In genomic region chr3:164196477-164196876, GRCh38 we compare ENCODE assay signal across 31 cellular contexts.
"Had no signal": no experiment of that assay in that cellular context is flagged by ENCODE, and none has a peak within 500 bp of the region (broad histone marks: within the 10 kb centered on the region; RNA-seq: fewer than 3 reads in every experiment).

No MANE protein-coding gene starts in this region.

- H3K4me1 Mint-ChIP-seq: natural killer cell; nephron; stimulated activated memory B cell treated with anti-CD40 and anti-IgM and Interleukin-4, amounts not matched to agents 10 μg/mL and 1 μg/mL and 100 μg/mL, for 72 hours; stimulated activated naive CD8-positive, alpha-beta T cell treated with anti-CD3 and anti-CD28 coated beads, Interleukin-15, amount 100 ng/mL, for 72 hours had no signal

- H3K36me3 ChIP-seq: neural progenitor cell, ovary, spleen, suprapubic skin, tibial artery, transverse colon, upper lobe of right lung, uterus had no signal

- H3K27ac Mint-ChIP-seq: natural killer cell; nephron; neural progenitor cell; progenitor cell of endocrine pancreas; stimulated activated memory B cell treated with anti-CD40 and anti-IgM and Interleukin-4, amounts not matched to agents 10 μg/mL and 1 μg/mL and 100 μg/mL, for 72 hours; stimulated activated naive CD8-positive, alpha-beta T cell treated with anti-CD3 and anti-CD28 coated beads, Interleukin-15, amount 100 ng/mL, for 72 hours; type B pancreatic cell had no signal

- H3K27me3 Mint-ChIP-seq: progenitor cell of endocrine pancreas; stimulated activated memory B cell treated with anti-CD40 and anti-IgM and Interleukin-4, amounts not matched to agents 10 μg/mL and 1 μg/mL and 100 μg/mL, for 72 hours; stimulated activated naive CD8-positive, alpha-beta T cell treated with anti-CD3 and anti-CD28 coated beads, Interleukin-15, amount 100 ng/mL, for 72 hours had no signal

- H3K4me2 ChIP-seq: neural progenitor cell, smooth muscle cell had no signal

- H3K4me3 Mint-ChIP-seq: natural killer cell; nephron; neural progenitor cell; stimulated activated memory B cell treated with anti-CD40 and anti-IgM and Interleukin-4, amounts not matched to agents 10 μg/mL and 1 μg/mL and 100 μg/mL, for 72 hours; stimulated activated naive CD8-positive, alpha-beta T cell treated with anti-CD3 and anti-CD28 coated beads, Interleukin-15, amount 100 ng/mL, for 72 hours; type B pancreatic cell had no signal

- ATAC-seq: natural killer cell; psoas muscle; right cardiac atrium; sciatic nerve; stimulated activated memory B cell treated with anti-CD40 and anti-IgM and Interleukin-4, amounts not matched to agents 10 μg/mL and 1 μg/mL and 100 μg/mL, for 72 hours; stimulated activated naive CD8-positive, alpha-beta T cell treated with anti-CD3 and anti-CD28 coated beads, Interleukin-15, amount 100 ng/mL, for 72 hours; stimulated activated naive CD8-positive, alpha-beta T cell treated with anti-CD3 and anti-CD28 coated beads, Interleukin-15, Interleukin-2, amounts not matched to agents 100 U/mL and 50 U/mL, for 24 hours; upper lobe of right lung had no signal

- H3K27ac ChIP-seq: neural progenitor cell, ovary, parathyroid adenoma, psoas muscle, skin epidermis, spleen, suprapubic skin, testis, tibial artery, transverse colon, upper lobe of right lung, uterus had no signal

- H3K27me3 ChIP-seq: neural progenitor cell, ovary, spleen, suprapubic skin, testis, tibial artery, transverse colon, upper lobe of right lung, uterus had no signal

- H2AFZ ChIP-seq: neural progenitor cell, parathyroid adenoma had no signal

- H3K36me3 Mint-ChIP-seq: neural progenitor cell; stimulated activated memory B cell treated with anti-CD40 and anti-IgM and Interleukin-4, amounts not matched to agents 10 μg/mL and 1 μg/mL and 100 μg/mL, for 72 hours; type B pancreatic cell had no signal

- H3K9me3 Mint-ChIP-seq: nephron, type B pancreatic cell had no signal

- DNase-seq: natural killer cell; occipital lobe; ovary; posterior cingulate gyrus; psoas muscle; right cardiac atrium; spleen; stimulated activated CD4-positive, alpha-beta T cell treated with anti-CD3 and anti-CD28 coated beads, Interleukin-12 subunit alpha, Interleukin-12 subunit beta, amount 100 ng/mL, for 4 hours; stimulated activated CD4-positive, alpha-beta T cell treated with anti-CD3 and anti-CD28 coated beads, Interleukin-1b, Interleukin-23, amount 100 ng/mL, for 48 hours; stimulated activated CD4-positive, alpha-beta T cell treated with anti-CD3 and anti-CD28 coated beads, Interleukin-4, amount 100 ng/mL, for 1 hour; stimulated activated CD4-positive, alpha-beta T cell treated with anti-CD3 and anti-CD28 coated beads, Interleukin-4, amount 100 ng/mL, for 4 hours; stimulated activated CD8-positive, alpha-beta memory T cell treated with anti-CD3 and anti-CD28 coated beads, Interleukin-4, amount 100 ng/mL, for 48 hours; stimulated activated naive CD4-positive, alpha-beta T cell; stimulated activated naive CD8-positive, alpha-beta T cell treated with anti-CD3 and anti-CD28 coated beads, Interleukin-15, amount 100 ng/mL, for 72 hours; stimulated activated naive CD8-positive, alpha-beta T cell treated with anti-CD3 and anti-CD28 coated beads, Interleukin-15, Interleukin-2, amounts not matched to agents 100 U/mL and 50 U/mL, for 24 hours; substantia nigra; testis; tibial artery; transverse colon; upper lobe of right lung; uterus had no signal

- H3K4me1 ChIP-seq: parathyroid adenoma, psoas muscle, spleen, suprapubic skin, testis, tibial artery, transverse colon, upper lobe of right lung, uterus had no signal

- H3K9me3 ChIP-seq: ovary, psoas muscle, suprapubic skin, testis, tibial artery, transverse colon, upper lobe of right lung, uterus had no signal

- H3K9ac ChIP-seq: neural progenitor cell, parathyroid adenoma had no signal

- H3K4me3 ChIP-seq: neural progenitor cell, ovary, psoas muscle, skin epidermis, smooth muscle cell, spleen, suprapubic skin, testis, tibial artery, transverse colon, upper lobe of right lung, uterus had no signal
